ENCODE assay signal across 11 cellular contexts in genomic region chr1:206545351-206545750, GRCh38. TPM values are rescaled to one million over a fixed set of nuclear protein-coding genes. Genes with fewer than 3 reads are reported as not detected.
DNase-seq lines count a peak whose midpoint lies in the region; ATAC-seq and TF ChIP-seq lines count a peak whose summit lies in the region.
"Had no signal": no experiment of that assay in that cellular context is flagged by ENCODE, and none has a peak within 500 bp of the region (broad histone marks: within the 10 kb centered on the region; RNA-seq: fewer than 3 reads in every experiment).

No MANE protein-coding gene starts in this region.

- H3K9me3 Mint-ChIP-seq in activated T-cell treated with anti-CD3 and anti-CD28 coated beads, Interleukin-2, amount 50 U/mL, for 24 hours = no peaks in the 10 kb centered on the region
- H3K9me3 Mint-ChIP-seq in CD4-positive, alpha-beta memory T cell = no peaks in the 10 kb centered on the region
- H3K9me3 Mint-ChIP-seq in activated CD8-positive, alpha-beta T cell treated with anti-CD3 and anti-CD28 coated beads for 36 hours = no peaks in the 10 kb centered on the region
- no peaks in the 10 kb centered on the region for H3K9me3 Mint-ChIP-seq in naive thymus-derived CD4-positive, alpha-beta T cell
- no peaks in the 10 kb centered on the region for H3K9me3 Mint-ChIP-seq in Calu3 (ENCODE audit: low read depth, unreplicated experiment)

- BruUV-seq in Calu3 (replicated peaks; lab: Mats Ljungman, UMichigan) = no TSS peak

- no peak overlapping the region for H3K4me3 Mint-ChIP-seq in activated T-cell treated with anti-CD3 and anti-CD28 coated beads, Interleukin-2, amount 50 U/mL, for 24 hours
- no peak overlapping the region for H3K4me3 Mint-ChIP-seq in CD4-positive, alpha-beta memory T cell
- no peak overlapping the region for H3K4me3 Mint-ChIP-seq in activated CD8-positive, alpha-beta T cell treated with anti-CD3 and anti-CD28 coated beads for 36 hours
- H3K4me3 Mint-ChIP-seq in naive thymus-derived CD4-positive, alpha-beta T cell = peak overlapping the region in 1 of 10 donors; percentile 22
- no peak overlapping the region for H3K4me3 Mint-ChIP-seq in Calu3 (ENCODE audit: low read depth, unreplicated experiment)
- H3K4me3 Mint-ChIP-seq: H9 had no signal

- H3K9me3 ChIP-seq in CD4-positive, alpha-beta memory T cell (ENCODE audit: control insufficient read depth in 1 of 2, low read length in 2 of 2) = no peaks in the 10 kb centered on the region
- H3K9me3 ChIP-seq in naive thymus-derived CD4-positive, alpha-beta T cell (ENCODE audit: control insufficient read depth in 2 of 3, low read length in 3 of 3) = no peaks in the 10 kb centered on the region
- H3K9me3 ChIP-seq: A549, Peyer's patch had no signal

- intact Hi-C loops in CD4-positive, alpha-beta memory T cell (cut with micrococcal nuclease) = loop anchor here (1.0 kb wide), 3 partner anchors 11 to 119 kb away; no protein-coding TSS in a partner anchor
- intact Hi-C loops in activated CD8-positive, alpha-beta T cell treated with anti-CD3 and anti-CD28 coated beads for 36 hours (cut with micrococcal nuclease) = loop anchor here (2.0 kb wide), 1 partner anchor 37 kb away; no protein-coding TSS in a partner anchor
- intact Hi-C loops in naive thymus-derived CD4-positive, alpha-beta T cell (cut with micrococcal nuclease) = loop anchor here (1.0 to 5.0 kb wide), 9 partner anchors 14 to 437 kb away; partner anchors contain the start of genes EIF2D (in 1 of the 2) and RASSF5 (in 1 of the 2)
- intact Hi-C loops in Calu3 (cut with micrococcal nuclease; ENCODE audit: unreplicated experiment) = loop anchor here (1.0 kb wide), 1 partner anchor 38 kb away; no protein-coding TSS in a partner anchor

- H3K27ac Mint-ChIP-seq in activated T-cell treated with anti-CD3 and anti-CD28 coated beads, Interleukin-2, amount 50 U/mL, for 24 hours = peak overlapping the region; percentile 73
- H3K27ac Mint-ChIP-seq in CD4-positive, alpha-beta memory T cell = peak overlapping the region in 4 of 7 donors; percentile 10 to 77 (median 53)
- peak overlapping the region; percentile 18 for H3K27ac Mint-ChIP-seq in activated CD8-positive, alpha-beta T cell treated with anti-CD3 and anti-CD28 coated beads for 36 hours
- peak overlapping the region in 5 of 9 donors; percentile 17 to 62 (median 43) for H3K27ac Mint-ChIP-seq in naive thymus-derived CD4-positive, alpha-beta T cell
- H3K27ac Mint-ChIP-seq in Calu3 (ENCODE audit: unreplicated experiment) = no peak overlapping the region
- H3K27ac Mint-ChIP-seq: H9 had no signal

- H3K27me3 ChIP-seq in CD4-positive, alpha-beta memory T cell (ENCODE audit: insufficient read depth, low read length) = no peaks in the 10 kb centered on the region
- H3K27me3 ChIP-seq in naive thymus-derived CD4-positive, alpha-beta T cell (ENCODE audit: control insufficient read depth in 2 of 2, insufficient read depth in 2 of 2, low read length in 2 of 2) = no peaks in the 10 kb centered on the region
- H3K27me3 ChIP-seq: Peyer's patch had no signal

- H3K27ac ChIP-seq in CD4-positive, alpha-beta memory T cell (ENCODE audit: low read depth, low read length) = no peak overlapping the region
- H3K27ac ChIP-seq in naive thymus-derived CD4-positive, alpha-beta T cell (ENCODE audit: low read depth, low read length) = no peak overlapping the region
- H3K27ac ChIP-seq: A549, Peyer's patch had no signal

- POLR2A ChIA-PET in CD4-positive, alpha-beta memory T cell (lab: Charles Lee; ENCODE audit: partially characterized antibody) = interaction anchor here (0.5 to 5.3 kb wide), 9 partner anchors 11 to 121 kb away, joined by 3 to 82 read pairs (median 8); partner anchors contain the start of genes EIF2D and IKBKE
- POLR2A ChIA-PET in activated CD8-positive, alpha-beta T cell treated with anti-CD3 and anti-CD28 coated beads for 36 hours (lab: Charles Lee) = interaction anchor here (0.6 to 2.4 kb wide), 11 partner anchors 11 to 74 kb away, joined by 3 to 23 read pairs (median 4); partner anchors contain the start of gene RASSF5
- POLR2A ChIA-PET in naive thymus-derived CD4-positive, alpha-beta T cell (lab: Charles Lee) = interaction anchor here (0.6 to 3.8 kb wide), 15 partner anchors 11 to 378 kb away, joined by 3 to 37 read pairs (median 5); partner anchors contain the start of gene EIF2D

- DNase-seq in activated T-cell treated with anti-CD3 and anti-CD28 coated beads, Interleukin-2, amount 50 U/mL, for 24 hours = no peak
- DNase-seq in activated T-cell treated with anti-CD3 and anti-CD28 coated beads for 4 hours = no peak
- no peak for DNase-seq in CD4-positive, alpha-beta memory T cell
- DNase-seq in activated CD8-positive, alpha-beta T cell treated with anti-CD3 and anti-CD28 coated beads for 36 hours = no peak
- no peak for DNase-seq in naive thymus-derived CD4-positive, alpha-beta T cell
- DNase-seq in dermis blood vessel endothelial cell = no peak
- no peak for DNase-seq in Calu3

- ATAC-seq in activated CD8-positive, alpha-beta T cell treated with anti-CD3 and anti-CD28 coated beads for 36 hours = peak; percentile 17
- ATAC-seq in naive thymus-derived CD4-positive, alpha-beta T cell = no peak
- no peak for ATAC-seq in GM18498 (IDR thresholded peaks at IDR 0.05; ENCODE audit: unreplicated experiment)

- H3K36me3 ChIP-seq in CD4-positive, alpha-beta memory T cell (ENCODE audit: insufficient read depth, low read length) = no peaks in the 10 kb centered on the region
- H3K36me3 ChIP-seq in naive thymus-derived CD4-positive, alpha-beta T cell (ENCODE audit: control insufficient read depth in 2 of 3, insufficient read depth in 3 of 3, low read length in 3 of 3) = no peaks in the 10 kb centered on the region
- H3K36me3 ChIP-seq: Peyer's patch had no signal

- CTCF ChIA-PET in CD4-positive, alpha-beta memory T cell (lab: Charles Lee; ENCODE audit: partially characterized antibody) = interaction anchor here (0.6 to 11.3 kb wide), 42 partner anchors 9 to 1015 kb away, joined by 3 to 550 read pairs (median 4); partner anchors contain the start of genes DYRK3, EIF2D, IKBKE and RASSF5
- CTCF ChIA-PET in activated CD8-positive, alpha-beta T cell treated with anti-CD3 and anti-CD28 coated beads for 36 hours (lab: Charles Lee) = interaction anchor here (0.6 to 8.9 kb wide), 42 partner anchors 10 to 311 kb away, joined by 3 to 259 read pairs (median 6); partner anchors contain the start of genes EIF2D and IKBKE
- CTCF ChIA-PET in naive thymus-derived CD4-positive, alpha-beta T cell (lab: Charles Lee) = interaction anchor here (0.6 to 4.9 kb wide), 29 partner anchors 9 to 437 kb away, joined by 3 to 130 read pairs (median 6); partner anchors contain the start of genes DYRK3, EIF2D and IKBKE
- CTCF ChIA-PET in Calu3 (lab: Charles Lee) = interaction anchor here (0.7 to 2.8 kb wide), 9 partner anchors 10 to 173 kb away, joined by 3 to 26 read pairs (median 4); partner anchors contain the start of gene RASSF5

- no peak overlapping the region for H3K4me3 ChIP-seq in CD4-positive, alpha-beta memory T cell (ENCODE audit: low read length in 2 of 2)
- H3K4me3 ChIP-seq in naive thymus-derived CD4-positive, alpha-beta T cell (ENCODE audit: low read length) = no peak overlapping the region
- H3K4me3 ChIP-seq: A549, Peyer's patch had no signal

- no peak for TF ChIP-seq CTCF in activated CD8-positive, alpha-beta T cell treated with anti-CD3 and anti-CD28 coated beads for 36 hours (IDR thresholded peaks at IDR 0.05)
- no peak for TF ChIP-seq CTCF in Calu3 (IDR thresholded peaks at IDR 0.05; ENCODE audit: unreplicated experiment)

- no peaks in the 10 kb centered on the region for H3K27me3 Mint-ChIP-seq in activated T-cell treated with anti-CD3 and anti-CD28 coated beads, Interleukin-2, amount 50 U/mL, for 24 hours
- H3K27me3 Mint-ChIP-seq in CD4-positive, alpha-beta memory T cell = no peaks in the 10 kb centered on the region
- H3K27me3 Mint-ChIP-seq in activated CD8-positive, alpha-beta T cell treated with anti-CD3 and anti-CD28 coated beads for 36 hours = no peaks in the 10 kb centered on the region
- H3K27me3 Mint-ChIP-seq in naive thymus-derived CD4-positive, alpha-beta T cell = no peaks in the 10 kb centered on the region
- H3K27me3 Mint-ChIP-seq in Calu3 (ENCODE audit: unreplicated experiment) = peaks cover 8% of the 10 kb centered on the region

- no peaks in the 10 kb centered on the region for H3K36me3 Mint-ChIP-seq in activated T-cell treated with anti-CD3 and anti-CD28 coated beads, Interleukin-2, amount 50 U/mL, for 24 hours (ENCODE audit: low read depth)
- H3K36me3 Mint-ChIP-seq in CD4-positive, alpha-beta memory T cell = no peaks in the 10 kb centered on the region
- H3K36me3 Mint-ChIP-seq in activated CD8-positive, alpha-beta T cell treated with anti-CD3 and anti-CD28 coated beads for 36 hours (ENCODE audit: low read depth) = no peaks in the 10 kb centered on the region
- H3K36me3 Mint-ChIP-seq in naive thymus-derived CD4-positive, alpha-beta T cell = peaks cover 0 to 3% (median 0%) of the 10 kb centered on the region in 5 donors
- H3K36me3 Mint-ChIP-seq in Calu3 (ENCODE audit: insufficient read depth, unreplicated experiment) = no peaks in the 10 kb centered on the region

- peaks cover 10% of the 10 kb centered on the region for H3K4me1 ChIP-seq in CD4-positive, alpha-beta memory T cell (ENCODE audit: insufficient read depth, low read length)
- H3K4me1 ChIP-seq in naive thymus-derived CD4-positive, alpha-beta T cell (ENCODE audit: control insufficient read depth in 2 of 2, insufficient read depth in 2 of 2, low read length in 2 of 2) = peaks cover 4 to 11% of the 10 kb centered on the region in 2 donors
- H3K4me1 ChIP-seq: A549 had no signal

- peaks cover 34% of the 10 kb centered on the region for H3K4me1 Mint-ChIP-seq in activated T-cell treated with anti-CD3 and anti-CD28 coated beads, Interleukin-2, amount 50 U/mL, for 24 hours (ENCODE audit: low read depth)
- H3K4me1 Mint-ChIP-seq in CD4-positive, alpha-beta memory T cell = peaks cover 5 to 19% (median 12%) of the 10 kb centered on the region in 4 donors
- H3K4me1 Mint-ChIP-seq in activated CD8-positive, alpha-beta T cell treated with anti-CD3 and anti-CD28 coated beads for 36 hours (ENCODE audit: low read depth) = peaks cover 21% of the 10 kb centered on the region
- H3K4me1 Mint-ChIP-seq in naive thymus-derived CD4-positive, alpha-beta T cell = peaks cover 12 to 30% (median 20%) of the 10 kb centered on the region in 7 donors
- peaks cover 8% of the 10 kb centered on the region for H3K4me1 Mint-ChIP-seq in Calu3 (ENCODE audit: low read depth, unreplicated experiment)

RNA-seq across cellular contexts. Expression of gene RASSF5, which starts 38.0 kb away (rescaled TPM):
- 100 to 1,000 TPM; 186 to 190 TPM for total RNA-seq in CD4-positive, alpha-beta memory T cell
- 100 to 1,000 TPM; 249 to 298 TPM for polyA plus RNA-seq in CD4-positive, alpha-beta memory T cell
- total RNA-seq in activated CD8-positive, alpha-beta T cell treated with anti-CD3 and anti-CD28 coated beads for 36 hours = 100 to 1,000 TPM; 215 to 218 TPM
- total RNA-seq in naive thymus-derived CD4-positive, alpha-beta T cell = 100 to 1,000 TPM; 155 to 240 (median 218) TPM
- polyA plus RNA-seq in naive thymus-derived CD4-positive, alpha-beta T cell = 100 to 1,000 TPM; 299 to 416 TPM
- total RNA-seq in dermis blood vessel endothelial cell (0.33 and 0.51 TPM in 2 replicates), Calu3 (2022) (6.1 and 6.5 TPM in 2 replicates)

Comparison
In these comparisons a context has a peak if more than half of its experiments do, and no peak if none do; other contexts are left out.
1. RNA of gene RASSF5, which starts 38.0 kb away (total RNA-seq): 215 to 218 TPM in activated CD8-positive, alpha-beta T cell treated with anti-CD3 and anti-CD28 coated beads for 36 hours, 155 to 240 TPM in naive thymus-derived CD4-positive, alpha-beta T cell and 186 to 190 TPM in CD4-positive, alpha-beta memory T cell; 6.1 to 6.5 TPM in Calu3 and 0.33 to 0.51 TPM in dermis blood vessel endothelial cell; every median in the first group is over 10 times any median in the second.